In the genomic region with DNA sequence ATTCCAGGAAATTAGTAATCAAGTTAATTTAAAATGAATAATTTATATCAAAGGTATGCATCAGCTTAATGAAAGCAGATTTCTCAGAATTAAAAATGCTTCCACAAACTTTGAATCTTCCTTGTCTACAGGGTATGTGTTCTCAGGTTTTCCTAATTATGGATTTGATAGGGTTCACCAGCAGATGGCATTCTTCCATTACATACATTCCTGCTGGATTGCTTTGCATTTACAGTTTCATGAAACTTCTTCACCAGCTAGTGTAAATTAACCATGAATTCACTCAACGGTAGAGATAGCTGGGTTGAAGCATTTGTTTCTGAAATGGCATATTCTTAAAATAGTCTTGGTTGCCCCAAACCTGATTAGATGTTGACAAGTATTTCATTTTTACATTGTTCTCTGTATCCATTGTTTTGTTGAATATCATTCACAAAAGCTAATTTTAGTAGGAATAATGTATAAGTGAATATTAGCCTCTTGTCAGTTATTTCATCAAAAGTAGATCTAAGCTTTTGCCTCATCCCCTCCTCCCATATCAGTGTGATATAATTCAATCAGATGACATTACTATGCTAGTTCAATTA, we compare ENCODE assay signal across 8 cellular contexts.
DNase-seq lines count a peak whose midpoint lies in the region; ATAC-seq and TF ChIP-seq lines count a peak whose summit lies in the region.

No MANE protein-coding gene starts in this region.

- TF ChIP-seq CTCF in MM.1S (IDR thresholded peaks at IDR 0.05; ENCODE audit: low read length) = peak; percentile 51
- TF ChIP-seq CTCF in SK-N-SH (IDR thresholded peaks at IDR 0.05) = peak; percentile 67
- peak; percentile 30 to 48 (median 39) for TF ChIP-seq CTCF in transverse colon (IDR thresholded peaks at IDR 0.05)

- H3K79me2 ChIP-seq in MM.1S (ENCODE audit: low read length) (no peaks in the 10 kb centered on the region), SK-N-SH (ENCODE audit: insufficient read depth) (no peaks in the 10 kb centered on the region)

- in situ Hi-C loops in transverse colon (cut with MboI; ENCODE audit: low pct_ligation_motif_present in 1 of 4, low pct_unique_long_range_greater_than_20kb in 1 of 4, low sequenced_read_pairs in 3 of 4) = no loop called here

- no peak for TF ChIP-seq POLR2A in transverse colon (IDR thresholded peaks at IDR 0.05)

- no peaks in the 10 kb centered on the region for H3K9me3 ChIP-seq in MM.1S (replicated peaks; ENCODE audit: insufficient read depth, low read length)
- no peaks in the 10 kb centered on the region for H3K9me3 ChIP-seq in SK-N-SH
- no peaks in the 10 kb centered on the region for H3K9me3 ChIP-seq in transverse colon

- TF ChIP-seq EP300 in SK-N-SH (IDR thresholded peaks at IDR 0.05; ENCODE audit: borderline replicate concordance in 1 of 2, low read depth in 1 of 2, low read length in 1 of 2) (no peak), transverse colon (IDR thresholded peaks at IDR 0.05; ENCODE audit: low read depth) (no peak)

- no peak overlapping the region for H3K27ac ChIP-seq in MM.1S (ENCODE audit: low read length)
- no peak overlapping the region for H3K27ac ChIP-seq in SK-N-SH (ENCODE audit: low read depth in 2 of 2, low read length in 1 of 2)
- H3K27ac ChIP-seq in transverse colon = no peak overlapping the region

- no peak overlapping the region for H3K4me3 Mint-ChIP-seq in natural killer cell treated with Interleukin-12 subunit alpha and Interleukin-12 subunit beta and Interleukin-15 and Interleukin-18, amount 100 ng/mL, for 72 hours
- no peak overlapping the region for H3K4me3 Mint-ChIP-seq in activated CD4-positive, alpha-beta T cell treated with anti-CD3 and anti-CD28 coated beads for 36 hours

- H3K36me3 Mint-ChIP-seq in natural killer cell treated with Interleukin-12 subunit alpha and Interleukin-12 subunit beta and Interleukin-15 and Interleukin-18, amount 100 ng/mL, for 72 hours = no peaks in the 10 kb centered on the region
- H3K36me3 Mint-ChIP-seq in activated CD4-positive, alpha-beta T cell treated with anti-CD3 and anti-CD28 coated beads for 36 hours (ENCODE audit: low read depth) = no peaks in the 10 kb centered on the region

- H3K9me3 Mint-ChIP-seq in natural killer cell treated with Interleukin-12 subunit alpha and Interleukin-12 subunit beta and Interleukin-15 and Interleukin-18, amount 100 ng/mL, for 72 hours = no peaks in the 10 kb centered on the region
- H3K9me3 Mint-ChIP-seq in activated CD4-positive, alpha-beta T cell treated with anti-CD3 and anti-CD28 coated beads for 36 hours (ENCODE audit: low read depth) = no peaks in the 10 kb centered on the region

- no peak overlapping the region for H3K9ac ChIP-seq in MM.1S (ENCODE audit: low read length)
- no peak overlapping the region for H3K9ac ChIP-seq in SK-N-SH

- TF ChIP-seq RAD21 in SK-N-SH (IDR thresholded peaks at IDR 0.05; ENCODE audit: low read length) = peak; percentile 87

- H3K36me3 ChIP-seq in MM.1S (replicated peaks; ENCODE audit: insufficient read depth, low read length) (no peaks in the 10 kb centered on the region), SK-N-SH (replicated peaks in 1 of 2; ENCODE audit: control insufficient read depth in 1 of 2, insufficient read depth in 2 of 2, low read length in 1 of 2) (no peaks in the 10 kb centered on the region), transverse colon (no peaks in the 10 kb centered on the region)

- intact Hi-C loops in transverse colon (cut with DNase I; ENCODE audit: low total_unique reads) = no loop called here
- intact Hi-C loops in activated CD4-positive, alpha-beta T cell treated with anti-CD3 and anti-CD28 coated beads for 36 hours (cut with DNase I, micrococcal nuclease) = loop anchor here (1.0 to 10.0 kb wide), 7 partner anchors 412 to 734 kb away; a partner anchor contains a TSS

- H4K20me1 ChIP-seq in MM.1S (ENCODE audit: insufficient read depth, low read length) (no peaks in the 10 kb centered on the region), SK-N-SH (ENCODE audit: insufficient read depth) (no peaks in the 10 kb centered on the region)

- H3K4me3 ChIP-seq in MM.1S (ENCODE audit: low read length) (no peak overlapping the region), SK-N-SH (ENCODE audit: low read depth in 2 of 2, low read length in 1 of 2) (no peak overlapping the region), transverse colon (no peak overlapping the region)

- H2AFZ ChIP-seq in MM.1S (ENCODE audit: low read length) = no peak overlapping the region
- H2AFZ ChIP-seq in SK-N-SH (ENCODE audit: low read depth) = no peak overlapping the region

- H3K27me3 Mint-ChIP-seq in natural killer cell treated with Interleukin-12 subunit alpha and Interleukin-12 subunit beta and Interleukin-15 and Interleukin-18, amount 100 ng/mL, for 72 hours = peaks cover 7 to 29% of the 10 kb centered on the region in 2 donors
- peaks cover 4% of the 10 kb centered on the region for H3K27me3 Mint-ChIP-seq in activated CD4-positive, alpha-beta T cell treated with anti-CD3 and anti-CD28 coated beads for 36 hours

- POLR2A ChIA-PET in SK-N-SH (lab: Yijun Ruan, JAX) = no interaction called here
- POLR2A ChIA-PET in activated CD4-positive, alpha-beta T cell treated with anti-CD3 and anti-CD28 coated beads for 36 hours (lab: Charles Lee) = no interaction called here

- no peak for ATAC-seq in natural killer cell treated with Interleukin-12 subunit alpha and Interleukin-12 subunit beta and Interleukin-15 and Interleukin-18, amount 100 ng/mL, for 72 hours
- no peak for ATAC-seq in activated CD4-positive, alpha-beta T cell treated with anti-CD3 and anti-CD28 coated beads for 36 hours

- CTCF ChIA-PET in SK-N-SH (lab: Yijun Ruan, JAX) = interaction anchor here (0.6 to 4.2 kb wide), 53 partner anchors 9 to 1405 kb away, joined by 3 to 37 read pairs (median 4); a partner anchor contains a TSS
- CTCF ChIA-PET in activated CD4-positive, alpha-beta T cell treated with anti-CD3 and anti-CD28 coated beads for 36 hours (lab: Charles Lee) = interaction anchor here (0.7 to 1.3 kb wide), 3 partner anchors 13 to 70 kb away, joined by 3 read pairs; no protein-coding TSS in a partner anchor

- H3K4me1 ChIP-seq in MM.1S (ENCODE audit: low read length) (no peaks in the 10 kb centered on the region), SK-N-SH (ENCODE audit: control insufficient read depth in 1 of 2, insufficient read depth in 2 of 2, low read depth in 1 of 2, low read length in 1 of 2) (no peaks in the 10 kb centered on the region), transverse colon (no peaks in the 10 kb centered on the region)

- H3K4me1 Mint-ChIP-seq in natural killer cell treated with Interleukin-12 subunit alpha and Interleukin-12 subunit beta and Interleukin-15 and Interleukin-18, amount 100 ng/mL, for 72 hours (ENCODE audit: low read depth in 2 of 2) = no peaks in the 10 kb centered on the region
- H3K4me1 Mint-ChIP-seq in activated CD4-positive, alpha-beta T cell treated with anti-CD3 and anti-CD28 coated beads for 36 hours = no peaks in the 10 kb centered on the region

- H3K27me3 ChIP-seq in MM.1S (replicated peaks; ENCODE audit: insufficient read depth, low read length) (no peaks in the 10 kb centered on the region), SK-N-SH (ENCODE audit: insufficient read depth) (no peaks in the 10 kb centered on the region), transverse colon (peaks cover 8% of the 10 kb centered on the region)

- H3K27ac Mint-ChIP-seq in natural killer cell treated with Interleukin-12 subunit alpha and Interleukin-12 subunit beta and Interleukin-15 and Interleukin-18, amount 100 ng/mL, for 72 hours = no peak overlapping the region
- no peak overlapping the region for H3K27ac Mint-ChIP-seq in activated CD4-positive, alpha-beta T cell treated with anti-CD3 and anti-CD28 coated beads for 36 hours

- H3K4me2 ChIP-seq in MM.1S (ENCODE audit: low read depth, low read length) (no peak overlapping the region), SK-N-SH (no peak overlapping the region)

- DNase-seq in GM04503 (ENCODE audit: low read depth) (peak; percentile 1), MM.1S (peak; percentile 37), SK-N-SH (peak; percentile 40), glomerular endothelial cell (ENCODE audit: extremely low read depth, low read depth, low spot score) (peak; percentile 14), transverse colon (no peak), cerebellar nuclear complex (lab: John Stamatoyannopoulos, UW) (no peak)
- DNase-seq in natural killer cell treated with Interleukin-12 subunit alpha and Interleukin-12 subunit beta and Interleukin-15 and Interleukin-18, amount 100 ng/mL, for 72 hours (ENCODE audit: low spot score) = no peak
- DNase-seq in activated CD4-positive, alpha-beta T cell treated with anti-CD3 and anti-CD28 coated beads for 36 hours = no peak

- H3K9me2 ChIP-seq in MM.1S (replicated peaks; ENCODE audit: insufficient read depth, low read length) = no peaks in the 10 kb centered on the region
- H3K9me2 ChIP-seq in SK-N-SH = no peaks in the 10 kb centered on the region

- WGBS in SK-N-SH (ENCODE audit: low lambda C conversion rate) = 0% methylated on average over 1 of the region's 1 CpG
- WGBS in transverse colon (ENCODE audit: low coverage in 1 of 2), 2 donors = 14 to 18% methylated on average over 1 of the region's 1 CpG

- H3F3A ChIP-seq in MM.1S (ENCODE audit: insufficient read depth, low read length) (no peaks in the 10 kb centered on the region), SK-N-SH (replicated peaks; ENCODE audit: insufficient read depth) (no peaks in the 10 kb centered on the region)

TF ChIP-seq in SK-N-SH, 30 proteins besides CTCF, POLR2A, EP300 and RAD21:
- peak; percentile 73 for TF ChIP-seq SMC3 (IDR thresholded peaks at IDR 0.05; ENCODE audit: low read depth, low read length)
- TF ChIP-seq, protein P1, sequence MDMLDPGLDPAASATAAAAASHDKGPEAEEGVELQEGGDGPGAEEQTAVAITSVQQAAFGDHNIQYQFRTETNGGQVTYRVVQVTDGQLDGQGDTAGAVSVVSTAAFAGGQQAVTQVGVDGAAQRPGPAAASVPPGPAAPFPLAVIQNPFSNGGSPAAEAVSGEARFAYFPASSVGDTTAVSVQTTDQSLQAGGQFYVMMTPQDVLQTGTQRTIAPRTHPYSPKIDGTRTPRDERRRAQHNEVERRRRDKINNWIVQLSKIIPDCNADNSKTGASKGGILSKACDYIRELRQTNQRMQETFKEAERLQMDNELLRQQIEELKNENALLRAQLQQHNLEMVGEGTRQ (IDR thresholded peaks at IDR 0.05; ENCODE audit: borderline replicate concordance, low read depth, low read length) = no peak
TF ChIP-seq in SK-N-SH: peak in this region for 1.

Comparison
In these comparisons a context has a peak if more than half of its experiments do, and no peak if none do; other contexts are left out.
1. DNase-seq: peak in GM04503 (single experiment), MM.1S (single experiment), SK-N-SH (single experiment) and glomerular endothelial cell (single experiment); none in transverse colon (single experiment), natural killer cell treated with Interleukin-12 subunit alpha and Interleukin-12 subunit beta and Interleukin-15 and Interleukin-18, amount 100 ng/mL, for 72 hours (single experiment), cerebellar nuclear complex (0 of 2) and activated CD4-positive, alpha-beta T cell treated with anti-CD3 and anti-CD28 coated beads for 36 hours (single experiment).
2. Peak in every context shown above with its lines, with median percentiles within 50 percentile points of each other: CTCF ChIP-seq.